1 cellular context compared by ENCODE assay signal in genomic region chr1:2133039-2133878, GRCh38.
TF ChIP-seq lines count a peak whose summit lies in the region.

No MANE protein-coding gene starts in this region.

TF ChIP-seq in K562, 482 proteins besides CTCF, POLR2A, EP300 and RAD21 (continued from another document and continues in another):
- TF ChIP-seq RREB1 (CRISPR knock-in tag; IDR thresholded peaks at IDR 0.05) (no peak), CC2D1A (IDR thresholded peaks at IDR 0.05) (no peak), HDAC8 (tag; IDR thresholded peaks at IDR 0.05) (0 out of 2 replicates have a peak, but pooled peaks have one; percentile 34), SIN3A (IDR thresholded peaks at IDR 0.05; ENCODE audit: borderline replicate concordance in 2 of 2, control insufficient read depth in 1 of 2, low read depth in 2 of 2, low read length in 2 of 2) (peak; percentile 64 to 74; a peak in 2 of 4 replicates), MEF2D (tag; conservative IDR thresholded peaks at IDR 0.05; ENCODE audit: low read depth) (no peak), XRCC3 (IDR thresholded peaks at IDR 0.05) (no peak), NR1H2 (CRISPR knock-in tag; IDR thresholded peaks at IDR 0.05) (no peak), ATF6 (CRISPR knock-in tag; IDR thresholded peaks at IDR 0.05) (no peak), SAP30 (IDR thresholded peaks at IDR 0.05; ENCODE audit: borderline replicate concordance, insufficient read depth, low read depth, low read length, poor library complexity, severe bottlenecking) (peak; percentile 73), USF2 (CRISPR knock-in tag; IDR thresholded peaks at IDR 0.05) (no peak), PURB (CRISPR knock-in tag; IDR thresholded peaks at IDR 0.05; ENCODE audit: low read depth) (no peak), ELK1 (CRISPR knock-in tag; IDR thresholded peaks at IDR 0.05) (no peak), ZFP36 (IDR thresholded peaks at IDR 0.05; ENCODE audit: low read depth, low read length, partially characterized antibody) (peak; percentile 6), BHLHE40 (IDR thresholded peaks at IDR 0.05; ENCODE audit: low read length) (peak; percentile 88), KAT8 (IDR thresholded peaks at IDR 0.05; ENCODE audit: low read depth) (no peak), ZFP1 (CRISPR knock-in tag; IDR thresholded peaks at IDR 0.05) (no peak), CTBP1 (IDR thresholded peaks at IDR 0.05; ENCODE audit: borderline replicate concordance) (peak; percentile 46; the same call in 1 of the 2 replicates), KLF16 (IDR thresholded peaks at IDR 0.05) (no peak), DNMT1 (IDR thresholded peaks at IDR 0.05) (no peak), DMBX1 (CRISPR knock-in tag; IDR thresholded peaks at IDR 0.05; ENCODE audit: borderline replicate concordance) (no peak), CBX1 (IDR thresholded peaks at IDR 0.05; ENCODE audit: low read depth) (no peak), HDAC6 (IDR thresholded peaks at IDR 0.05; ENCODE audit: low read depth, low read length) (no peak), TCF7L2 (IDR thresholded peaks at IDR 0.05; ENCODE audit: low read depth, low read length) (no peak), EZH2 (IDR thresholded peaks at IDR 0.05; ENCODE audit: borderline replicate concordance, low read depth, low read length) (no peak), KDM2B (CRISPR knock-in tag; IDR thresholded peaks at IDR 0.05) (0 out of 2 replicates have a peak, but pooled peaks have one; percentile 31), TCF15 (CRISPR knock-in tag; IDR thresholded peaks at IDR 0.05) (no peak), U2AF2 (optimal IDR thresholded peaks at IDR 0.05; ENCODE audit: low read depth, low read length) (no peak), ZNF445 (CRISPR knock-in tag; IDR thresholded peaks at IDR 0.05; ENCODE audit: low read depth) (no peak), ZHX1 (conservative IDR thresholded peaks at IDR 0.05; ENCODE audit: low read length) (no peak), ATF4 (CRISPR knock-in tag; IDR thresholded peaks at IDR 0.05) (no peak), ZBTB7A (IDR thresholded peaks at IDR 0.05; ENCODE audit: borderline replicate concordance, control insufficient read depth, low read depth, low read length) (no peak; the same call in none of the 2 replicates), PTRF (tag; IDR thresholded peaks at IDR 0.05) (no peak), GABPB2 (CRISPR knock-in tag; conservative IDR thresholded peaks at IDR 0.05) (no peak), TCF7 (IDR thresholded peaks at IDR 0.05; ENCODE audit: borderline replicate concordance) (no peak), HINFP (tag; conservative IDR thresholded peaks at IDR 0.05; ENCODE audit: low read depth) (no peak)
